ENCODE assay signal across 7 cellular contexts in genomic region chr15:69892351-69892750, GRCh38.
"Had no signal": no experiment of that assay in that cellular context is flagged by ENCODE, and none has a peak within 500 bp of the region (broad histone marks: within the 10 kb centered on the region; RNA-seq: fewer than 3 reads in every experiment).

No MANE protein-coding gene starts in this region.

- FAIRE-seq: G401.6, GM12878, GM12892, GM18507, GM19239 had no signal

- DNase-seq: GDM1, GF-D8 had no signal

- ATAC-seq: GM12878 had no signal

- H3K4me3 ChIP-seq: GM12878 had no signal
